22 cellular contexts compared by ENCODE assay signal in the genomic region with DNA sequence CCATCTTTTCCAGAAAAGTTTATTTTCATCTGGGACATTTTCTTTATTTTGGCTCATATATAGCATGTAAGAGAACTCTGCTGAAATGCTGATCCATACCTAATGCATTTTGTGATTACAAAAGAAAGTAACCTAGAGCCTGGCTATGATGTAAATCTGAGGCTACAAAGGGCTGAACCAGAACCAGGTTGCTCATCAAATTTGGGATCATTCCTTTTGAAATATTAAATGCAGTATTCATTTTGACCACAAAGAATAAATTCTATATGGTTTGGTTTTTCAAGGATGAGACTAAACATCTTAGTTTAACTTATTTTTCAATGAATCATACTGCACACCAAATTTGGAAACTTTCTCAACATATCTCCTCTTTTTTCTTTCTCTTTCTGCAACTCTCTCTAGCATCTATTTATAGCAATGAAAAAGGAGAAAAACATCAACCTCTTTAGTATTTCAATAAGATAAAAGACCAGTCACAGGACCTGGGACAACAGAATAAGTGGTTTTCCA. TPM values are rescaled to one million over a fixed set of nuclear protein-coding genes. Genes with fewer than 3 reads are reported as not detected.
DNase-seq lines count a peak whose midpoint lies in the region; ATAC-seq and TF ChIP-seq lines count a peak whose summit lies in the region.
"Had no signal": no experiment of that assay in that cellular context is flagged by ENCODE, and none has a peak within 500 bp of the region (broad histone marks: within the 10 kb centered on the region; RNA-seq: fewer than 3 reads in every experiment).

No MANE protein-coding gene starts in this region.

- H3K79me2 ChIP-seq in smooth muscle cell (ENCODE audit: low read depth) = peaks cover 24% of the 10 kb centered on the region

- H3K9ac ChIP-seq in smooth muscle cell (ENCODE audit: low read depth) = no peak overlapping the region
- H3K9ac ChIP-seq: BLaER1 had no signal

- peaks cover 19% of the 10 kb centered on the region for H3K36me3 Mint-ChIP-seq in T-helper 17 cell (ENCODE audit: low read depth)

- H3K36me3 ChIP-seq in cardiac muscle cell (peaks cover 34% of the 10 kb centered on the region), smooth muscle cell (ENCODE audit: low read depth) (peaks cover 27% of the 10 kb centered on the region)

- ATAC-seq in left cardiac atrium (no peak), T-helper 17 cell (no peak), GM18511 (IDR thresholded peaks at IDR 0.05; ENCODE audit: unreplicated experiment) (no peak), GM19397 (IDR thresholded peaks at IDR 0.05; ENCODE audit: unreplicated experiment) (no peak)
- ATAC-seq: GM12878, Right ventricle myocardium inferior had no signal

- H3K27me3 ChIP-seq in cardiac muscle cell (no peaks in the 10 kb centered on the region), smooth muscle cell (ENCODE audit: low read depth) (no peaks in the 10 kb centered on the region)
- H3K27me3 ChIP-seq: BLaER1 had no signal

- H4K20me1 ChIP-seq in smooth muscle cell (ENCODE audit: low read depth) = peaks cover 3% of the 10 kb centered on the region
- H4K20me1 ChIP-seq: BLaER1 had no signal

- peak overlapping the region; percentile 45 for H3K27ac Mint-ChIP-seq in T-helper 17 cell
- H3K27ac Mint-ChIP-seq: IgD-negative memory B cell had no signal

- no peaks in the 10 kb centered on the region for H3K9me3 ChIP-seq in cardiac muscle cell (ENCODE audit: low read depth)
- H3K9me3 ChIP-seq in T-helper 17 cell (ENCODE audit: control insufficient read depth, low read length, poor library complexity, severe bottlenecking) = no peaks in the 10 kb centered on the region
- no peaks in the 10 kb centered on the region for H3K9me3 ChIP-seq in smooth muscle cell (replicated peaks; ENCODE audit: low read depth)
- H3K9me3 ChIP-seq: BLaER1 had no signal

- no peak for DNase-seq in cardiac muscle cell (ENCODE audit: low read depth in 1 of 2, low spot score in 1 of 2)
- no peak for DNase-seq in left cardiac atrium
- DNase-seq in T-helper 17 cell = no peak
- DNase-seq in fibroblast of mammary gland (ENCODE audit: low read depth) = peak; percentile 33
- no peak for DNase-seq in smooth muscle cell (lab: John Stamatoyannopoulos, UW; ENCODE audit: unreplicated experiment)
- no peak for DNase-seq in NCI-H2081 treated with DMSO at 0.1 percent for 48 hours (lab: John Stamatoyannopoulos, UW)
- DNase-seq: CD4-positive, alpha-beta memory T cell; DMS153; H7; Karpas-422; NCI-H1436; NCI-H1930; NCI-H2171; NCI-H446; NCI-H526 treated with DMSO at 0.1 percent for 48 hours; NK-92 treated with Interleukin-12 subunit alpha and Interleukin-12 subunit beta, amount 100 ng/mL, for 24 hours had no signal

- H3K4me3 Mint-ChIP-seq in T-helper 17 cell = no peak overlapping the region
- H3K4me3 Mint-ChIP-seq: CD4-positive, alpha-beta memory T cell; IgD-negative memory B cell had no signal

- H3K27ac ChIP-seq in cardiac muscle cell (peak overlapping the region; percentile 49), smooth muscle cell (ENCODE audit: low read depth) (peak overlapping the region; percentile 92)
- H3K27ac ChIP-seq: BLaER1 had no signal

- no peak for TF ChIP-seq CTCF in cardiac muscle cell (IDR thresholded peaks at IDR 0.05; ENCODE audit: low read depth, low read length)
- TF ChIP-seq CTCF in fibroblast of mammary gland (conservative IDR thresholded peaks at IDR 0.05; ENCODE audit: control insufficient read depth, insufficient read depth, low read depth, low read length) = no peak
- TF ChIP-seq CTCF in smooth muscle cell (IDR thresholded peaks at IDR 0.05; ENCODE audit: borderline replicate concordance, insufficient read depth, poor library complexity, severe bottlenecking) = no peak

- H3K27me3 Mint-ChIP-seq in T-helper 17 cell = no peaks in the 10 kb centered on the region
- H3K27me3 Mint-ChIP-seq: CD4-positive, alpha-beta memory T cell; IgD-negative memory B cell had no signal

- no peak overlapping the region for H2AFZ ChIP-seq in smooth muscle cell (ENCODE audit: low read depth)

- H3K4me2 ChIP-seq in smooth muscle cell = peak overlapping the region; percentile 42
- H3K4me2 ChIP-seq: BLaER1 had no signal

- peaks cover 4% of the 10 kb centered on the region for H3F3A ChIP-seq in smooth muscle cell (ENCODE audit: low read depth)

- intact Hi-C loops in left cardiac atrium (cut with DNase I) = no loop called here

- H3K4me3 ChIP-seq in cardiac muscle cell = no peak overlapping the region
- no peak overlapping the region for H3K4me3 ChIP-seq in fibroblast of mammary gland (ENCODE audit: control insufficient read depth, low read depth, low read length)
- no peak overlapping the region for H3K4me3 ChIP-seq in smooth muscle cell
- H3K4me3 ChIP-seq: BLaER1, GM12878 had no signal

- peaks cover 5% of the 10 kb centered on the region for H3K4me1 ChIP-seq in cardiac muscle cell (ENCODE audit: low read depth)
- peaks cover 21% of the 10 kb centered on the region for H3K4me1 ChIP-seq in smooth muscle cell (ENCODE audit: low read depth)
- H3K4me1 ChIP-seq: BLaER1 had no signal

- H3K4me1 Mint-ChIP-seq in T-helper 17 cell = peaks cover 14% of the 10 kb centered on the region

RNA-seq across cellular contexts. Expression of gene CEMIP2, which starts 46.5 kb away (rescaled TPM):
- 16.5 and 39.4 TPM in 2 replicates for total RNA-seq in cardiac muscle cell
- 15.9 and 17.1 TPM in 2 replicates for polyA plus RNA-seq in cardiac muscle cell
- total RNA-seq in left cardiac atrium = 10 to 100 TPM; 12.0 to 31.9 TPM
- 100 to 1,000 TPM; 129 to 240 TPM for total RNA-seq in T-helper 17 cell
- 103 and 105 TPM in 2 replicates for total RNA-seq in smooth muscle cell
- 46.1 and 70.3 TPM in 2 replicates for polyA plus RNA-seq in smooth muscle cell
